In the genomic region with DNA sequence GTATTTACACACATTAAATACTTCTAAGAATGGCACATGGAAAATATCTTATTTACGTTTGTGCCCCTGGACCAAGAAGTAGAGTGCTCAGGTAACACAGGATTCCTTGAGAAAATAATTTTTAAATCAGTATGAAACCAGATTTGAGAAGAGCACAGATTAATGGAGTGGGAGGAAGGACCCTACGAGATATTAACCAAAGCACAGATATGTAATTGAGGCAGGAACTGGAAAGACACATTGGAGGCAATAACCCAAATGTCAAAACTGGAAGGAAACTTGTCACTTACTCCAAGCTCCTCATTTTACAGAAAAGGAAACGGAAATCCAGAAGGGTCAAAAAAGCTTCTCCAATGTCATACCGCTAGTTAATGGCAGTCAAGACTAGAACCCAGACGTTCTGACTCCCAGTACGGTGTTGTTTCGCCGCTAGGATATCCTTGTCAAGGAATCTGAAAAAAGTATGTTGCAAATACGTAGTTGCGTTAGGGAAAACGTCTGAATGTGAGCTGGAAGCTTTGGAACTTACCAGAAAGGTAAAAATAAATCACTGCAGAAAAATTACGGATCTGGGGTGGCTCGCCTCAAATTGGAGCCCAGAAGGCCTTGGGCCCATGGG, we compare ENCODE assay signal across 8 cellular contexts. TPM values are rescaled to one million over a fixed set of nuclear protein-coding genes. Genes with fewer than 3 reads are reported as not detected.
A peak's percentile ranks its signal among the peaks of the same experiment; 100 is the strongest.
DNase-seq lines count a peak whose midpoint lies in the region; ATAC-seq and TF ChIP-seq lines count a peak whose summit lies in the region.

No MANE protein-coding gene starts in this region.

- in situ Hi-C loops in astrocyte of the cerebellum (cut with HindIII; ENCODE audit: low sequenced_read_pairs) = no loop called here

- H3K36me3 Mint-ChIP-seq in HFFc6 (ENCODE audit: low read depth) = no peaks in the 10 kb centered on the region; the same call in 1 of the 2 replicates
- peaks cover 9% of the 10 kb centered on the region for H3K36me3 Mint-ChIP-seq in type B pancreatic cell

- no peak for TF ChIP-seq POLR2A in right lobe of liver (IDR thresholded peaks at IDR 0.05)

- intact Hi-C loops in right lobe of liver (cut with DNase I) = no loop called here

- H3K36me3 ChIP-seq in ACC112 (ENCODE audit: insufficient read depth, low read length) = 0 out of 2 replicates have a peak, but pooled peaks cover 7% of the 10 kb centered on the region
- peaks cover 0 to 33% (median 5%) of the 10 kb centered on the region in 4 donors for H3K36me3 ChIP-seq in right lobe of liver

- peaks cover 8% of the 10 kb centered on the region for H3K79me2 ChIP-seq in ACC112 (ENCODE audit: control insufficient read depth, insufficient read depth, low read length, unreplicated experiment)

- H3K4me1 Mint-ChIP-seq in HFFc6 (ENCODE audit: low read depth) = peaks cover 14% of the 10 kb centered on the region
- H3K4me1 Mint-ChIP-seq in type B pancreatic cell (ENCODE audit: unreplicated experiment) = peaks cover 5% of the 10 kb centered on the region

- WGBS in right lobe of liver (ENCODE audit: insufficient coverage, low coverage, low lambda C conversion rate, missing lambda C conversion rate) = 6% methylated on average over 13 of the region's 13 CpGs

- H3K27ac ChIP-seq in ACC112 (ENCODE audit: low read depth, low read length) = peak overlapping the region; percentile 27; the same call in 1 of the 2 replicates
- H3K27ac ChIP-seq in right lobe of liver = peak overlapping the region; percentile 71 to 85 (median 76)

- peak overlapping the region; percentile 96 for H3K4me3 Mint-ChIP-seq in HFFc6
- peak overlapping the region; percentile 97 for H3K4me3 Mint-ChIP-seq in type B pancreatic cell

- H2AFZ ChIP-seq in ACC112 (ENCODE audit: low read length, unreplicated experiment) = peak overlapping the region; percentile 58

- TF ChIP-seq CTCF in HFFc6 (IDR thresholded peaks at IDR 0.05) (no peak), astrocyte of the cerebellum (IDR thresholded peaks at IDR 0.05; ENCODE audit: low read depth, low read length, missing control alignments) (no peak), right lobe of liver (IDR thresholded peaks at IDR 0.05) (no peak), type B pancreatic cell (conservative IDR thresholded peaks at IDR 0.05) (no peak)

- DNase-seq in HFFc6 (no peak), astrocyte of the cerebellum (ENCODE audit: low read depth) (no peak), right lobe of liver (no peak), type B pancreatic cell (ENCODE audit: extremely low spot score, unreplicated experiment) (no peak), kidney glomerular epithelial cell (lab: John Stamatoyannopoulos, UW) (no peak), NCI-H2107 (lab: John Stamatoyannopoulos, UW) (no peak), NCI-H1694 (lab: John Stamatoyannopoulos, UW) (no peak)

- ATAC-seq in right lobe of liver = peak in 1 of 4 donors; percentile 3

- H3K9me3 ChIP-seq in right lobe of liver = no peaks in the 10 kb centered on the region

- peaks cover 7% of the 10 kb centered on the region for H3K4me1 ChIP-seq in ACC112 (ENCODE audit: control insufficient read depth, insufficient read depth, low read length, unreplicated experiment)
- peaks cover 0 to 11% (median 2%) of the 10 kb centered on the region in 4 donors for H3K4me1 ChIP-seq in right lobe of liver

- no peaks in the 10 kb centered on the region for H3K9me3 Mint-ChIP-seq in HFFc6
- no peaks in the 10 kb centered on the region for H3K9me3 Mint-ChIP-seq in type B pancreatic cell

- H3K27me3 Mint-ChIP-seq in HFFc6 (ENCODE audit: insufficient read depth) (peaks cover 1% of the 10 kb centered on the region; the same call in 1 of the 2 replicates), type B pancreatic cell (no peaks in the 10 kb centered on the region)

- H3K27ac Mint-ChIP-seq in HFFc6 = peak overlapping the region; percentile 86
- H3K27ac Mint-ChIP-seq in type B pancreatic cell = peak overlapping the region; percentile 89

- H3K4me3 ChIP-seq in ACC112 (ENCODE audit: low read depth, low read length) (peak overlapping the region; percentile 84), astrocyte of the cerebellum (ENCODE audit: low read depth, low read length) (peak overlapping the region; percentile 88), right lobe of liver (peak overlapping the region; percentile 51 to 81 (median 80))

- no peaks in the 10 kb centered on the region for H3K27me3 ChIP-seq in ACC112 (ENCODE audit: insufficient read depth, low read length)
- no peaks in the 10 kb centered on the region for H3K27me3 ChIP-seq in right lobe of liver

RNA-seq across cellular contexts. Expression of a gene that starts 0.6 kb away (rescaled TPM):
- 10 to 100 TPM; 22.4 to 28.7 (median 25.9) TPM for total RNA-seq in HFFc6 (2021; fragmentation: NEBNext Ultra II Directional; extraction: Animal tissue kit (Norgen Biotek cat#: 25700))
- total RNA-seq in right lobe of liver (10 to 100 TPM; 18.3 to 28.3 (median 23.9) TPM), type B pancreatic cell (ENCODE audit: low replicate concordance) (32.5 and 33.2 TPM in 2 replicates)

RNA-seq across cellular contexts. Expression of a gene that starts 35.9 kb away (rescaled TPM):
- total RNA-seq in HFFc6 (2021; fragmentation: NEBNext Ultra II Directional; extraction: Animal tissue kit (Norgen Biotek cat#: 25700)) = 100 to 1,000 TPM; 776 to 909 (median 882) TPM
- total RNA-seq in right lobe of liver (100 to 1,000 TPM; 241 to 478 (median 297) TPM), type B pancreatic cell (ENCODE audit: low replicate concordance) (951 and 977 TPM in 2 replicates)

RNA-seq across cellular contexts. Expression of a gene that starts 36.3 kb away (rescaled TPM):
- 1 to 10 TPM; 5.1 to 8.4 (median 6.2) TPM for total RNA-seq in HFFc6 (2021; fragmentation: NEBNext Ultra II Directional; extraction: Animal tissue kit (Norgen Biotek cat#: 25700))
- 1 to 10 TPM; 1.5 to 5.0 (median 3.7) TPM for total RNA-seq in right lobe of liver
- 13.9 and 25.0 TPM in 2 replicates for total RNA-seq in type B pancreatic cell (ENCODE audit: low replicate concordance)
